16 cellular contexts compared by ENCODE assay signal in the genomic region with DNA sequence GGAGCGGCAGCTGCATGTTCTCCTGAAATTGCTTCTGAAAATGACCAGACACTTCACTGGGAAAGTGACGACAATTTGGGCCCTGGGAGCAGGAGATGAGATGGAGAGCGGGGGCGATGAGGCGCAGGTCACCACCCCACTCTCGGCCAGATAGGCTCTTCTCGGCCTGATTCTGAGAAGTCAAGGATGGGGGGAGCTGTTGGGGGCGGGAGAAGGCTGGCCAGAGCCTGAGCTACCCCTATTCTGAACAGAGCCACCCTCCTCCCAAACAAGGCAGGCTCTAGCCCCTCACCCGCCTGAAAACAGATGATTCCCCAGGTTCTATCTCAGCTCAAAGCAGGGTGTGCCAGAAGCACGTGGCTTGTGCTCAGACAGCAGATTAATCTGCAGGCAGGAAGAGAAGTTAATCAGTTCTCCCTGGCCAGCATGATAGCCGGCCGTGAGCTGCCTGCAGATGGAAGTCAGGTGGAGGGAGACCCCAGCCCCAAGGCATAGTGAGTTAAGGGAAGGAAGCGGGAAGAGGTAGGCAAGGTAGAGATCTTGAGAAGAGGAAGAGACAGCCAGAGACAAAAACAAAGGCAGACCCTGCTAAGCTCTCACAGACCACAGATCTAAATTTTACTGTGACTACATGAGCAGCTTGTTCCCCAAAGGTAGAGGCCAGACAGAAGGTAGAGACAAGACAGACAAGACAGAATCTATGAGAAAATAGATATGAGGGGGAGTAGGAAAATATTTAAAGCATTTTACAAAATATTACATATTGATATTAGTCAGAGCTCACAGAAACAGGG. TPM values are rescaled to one million over a fixed set of nuclear protein-coding genes. Genes with fewer than 3 reads are reported as not detected.
DNase-seq lines count a peak whose midpoint lies in the region; ATAC-seq and TF ChIP-seq lines count a peak whose summit lies in the region.
"Had no signal": no experiment of that assay in that cellular context is flagged by ENCODE, and none has a peak within 500 bp of the region (broad histone marks: within the 10 kb centered on the region; RNA-seq: fewer than 3 reads in every experiment).

No MANE protein-coding gene starts in this region.

- ATAC-seq in activated CD8-positive, alpha-beta T cell treated with anti-CD3 and anti-CD28 coated beads, Interleukin-2, amount 10 ng/mL, durations not matched to agents 7 days and 5 days: no peak

- H3K9me3 Mint-ChIP-seq in activated CD8-positive, alpha-beta T cell treated with anti-CD3 and anti-CD28 coated beads, Interleukin-2, amount 10 ng/mL, durations not matched to agents 7 days and 5 days (ENCODE audit: insufficient read depth): no peaks in the 10 kb centered on the region
- no peaks in the 10 kb centered on the region for H3K9me3 Mint-ChIP-seq in nephron progenitor cell

- peaks cover 35% of the 10 kb centered on the region for H3K4me1 Mint-ChIP-seq in activated CD8-positive, alpha-beta T cell treated with anti-CD3 and anti-CD28 coated beads, Interleukin-2, amount 10 ng/mL, durations not matched to agents 7 days and 5 days (ENCODE audit: low read depth)
- H3K4me1 Mint-ChIP-seq in nephron progenitor cell: peaks cover 35% of the 10 kb centered on the region

- DNase-seq in NCI-H524 (lab: John Stamatoyannopoulos, UW): peak; percentile 26 to 63
- no peak for DNase-seq in NCI-H524 treated with DMSO at 0.1 percent for 48 hours (lab: John Stamatoyannopoulos, UW)
- peak; percentile 8 for DNase-seq in ELF-1 (ENCODE audit: low read depth, low spot score)
- DNase-seq in activated CD8-positive, alpha-beta T cell treated with anti-CD3 and anti-CD28 coated beads, Interleukin-2, amount 10 ng/mL, durations not matched to agents 7 days and 5 days: no peak
- no peak for DNase-seq in nephron progenitor cell
- DNase-seq in glomerular visceral epithelial cell (ENCODE audit: extremely low spot score): no peak
- no peak for DNase-seq in NCI-H146 treated with DMSO at 0.1 percent for 48 hours (lab: John Stamatoyannopoulos, UW; ENCODE audit: unreplicated experiment)
- DNase-seq in COR-L47 (lab: John Stamatoyannopoulos, UW): no peak
- DNase-seq: DMS79 treated with DMSO at 0.1 percent for 48 hours, hippocampal formation, NCI-H2081 treated with DMSO at 0.1 percent for 48 hours, uterus had no signal

- POLR2A ChIA-PET in activated CD8-positive, alpha-beta T cell treated with anti-CD3 and anti-CD28 coated beads, Interleukin-2, amount 10 ng/mL, durations not matched to agents 7 days and 5 days (lab: Charles Lee): interaction anchor here (0.7 to 1.3 kb wide), 4 partner anchors 16 to 404 kb away, joined by 3 to 5 read pairs (median 3); no protein-coding TSS in a partner anchor

- H3K4me3 Mint-ChIP-seq in activated CD8-positive, alpha-beta T cell treated with anti-CD3 and anti-CD28 coated beads, Interleukin-2, amount 10 ng/mL, durations not matched to agents 7 days and 5 days: no peak overlapping the region
- no peak overlapping the region for H3K4me3 Mint-ChIP-seq in nephron progenitor cell

- TF ChIP-seq CTCF in nephron progenitor cell (IDR thresholded peaks at IDR 0.05): no peak

- peaks cover 2% of the 10 kb centered on the region for H3K27me3 Mint-ChIP-seq in activated CD8-positive, alpha-beta T cell treated with anti-CD3 and anti-CD28 coated beads, Interleukin-2, amount 10 ng/mL, durations not matched to agents 7 days and 5 days (ENCODE audit: low read depth)
- H3K27me3 Mint-ChIP-seq in nephron progenitor cell (ENCODE audit: low read depth, poor library complexity): peaks cover 35% of the 10 kb centered on the region

- no peaks in the 10 kb centered on the region for H3K36me3 Mint-ChIP-seq in activated CD8-positive, alpha-beta T cell treated with anti-CD3 and anti-CD28 coated beads, Interleukin-2, amount 10 ng/mL, durations not matched to agents 7 days and 5 days (ENCODE audit: low read depth)
- no peaks in the 10 kb centered on the region for H3K36me3 Mint-ChIP-seq in nephron progenitor cell (ENCODE audit: low read depth)

- CTCF ChIA-PET in activated CD8-positive, alpha-beta T cell treated with anti-CD3 and anti-CD28 coated beads, Interleukin-2, amount 10 ng/mL, durations not matched to agents 7 days and 5 days (lab: Charles Lee): interaction anchor here (0.8 to 16.8 kb wide), 11 partner anchors 9 to 270 kb away, joined by 3 to 229 read pairs (median 7); a partner anchor contains a TSS

- peak overlapping the region; percentile 55 for H3K27ac Mint-ChIP-seq in activated CD8-positive, alpha-beta T cell treated with anti-CD3 and anti-CD28 coated beads, Interleukin-2, amount 10 ng/mL, durations not matched to agents 7 days and 5 days
- peak overlapping the region; percentile 36 for H3K27ac Mint-ChIP-seq in nephron progenitor cell

RNA-seq across cellular contexts. Expression of a gene that starts 10.9 kb away (rescaled TPM):
- total RNA-seq in activated CD8-positive, alpha-beta T cell treated with anti-CD3 and anti-CD28 coated beads, Interleukin-2, amount 10 ng/mL, durations not matched to agents 7 days and 5 days: not detected
- total RNA-seq: breast epithelium; liver; M059J; T-helper 2 cell treated with Interferon-gamma antibody and Interleukin-4, amounts not matched to agents 100 ng/mL and 5 ng/mL, for 36 hours; uterus had no signal

RNA-seq across cellular contexts. Expression of a gene that starts 20.9 kb away (rescaled TPM):
- total RNA-seq in activated CD8-positive, alpha-beta T cell treated with anti-CD3 and anti-CD28 coated beads, Interleukin-2, amount 10 ng/mL, durations not matched to agents 7 days and 5 days: 1 to 10 TPM; 7.7 to 8.2 TPM

RNA-seq across cellular contexts. Expression of a gene that starts 22.7 kb away (rescaled TPM):
- total RNA-seq in activated CD8-positive, alpha-beta T cell treated with anti-CD3 and anti-CD28 coated beads, Interleukin-2, amount 10 ng/mL, durations not matched to agents 7 days and 5 days: 1 to 10 TPM; 1.3 to 1.4 TPM
- total RNA-seq: M059J had no signal

RNA-seq across cellular contexts. Expression of a gene that starts 51.4 kb away (rescaled TPM):
- 10 to 100 TPM; 56.4 to 56.9 TPM for total RNA-seq in activated CD8-positive, alpha-beta T cell treated with anti-CD3 and anti-CD28 coated beads, Interleukin-2, amount 10 ng/mL, durations not matched to agents 7 days and 5 days

Comparison
In these comparisons a context has a peak if more than half of its experiments do, and no peak if none do; other contexts are left out.
1. DNase-seq: peak in NCI-H524 (2 of 2) and ELF-1 (single experiment); none in NCI-H524 treated with DMSO at 0.1 percent for 48 hours (single experiment), activated CD8-positive, alpha-beta T cell treated with anti-CD3 and anti-CD28 coated beads, Interleukin-2, amount 10 ng/mL, durations not matched to agents 7 days and 5 days (single experiment), nephron progenitor cell (single experiment), glomerular visceral epithelial cell (single experiment), NCI-H146 treated with DMSO at 0.1 percent for 48 hours (single experiment) and COR-L47 (single experiment).